8 cellular contexts compared by ENCODE assay signal in genomic region chr10:100186813-100187212, GRCh38. TPM values are rescaled to one million over a fixed set of nuclear protein-coding genes. Genes with fewer than 3 reads are reported as not detected.
A peak's percentile ranks its signal among the peaks of the same experiment; 100 is the strongest.
DNase-seq lines count a peak whose midpoint lies in the region; ATAC-seq and TF ChIP-seq lines count a peak whose summit lies in the region.

No MANE protein-coding gene starts in this region.

- H3K9me3 ChIP-seq in DOHH2 (ENCODE audit: control insufficient read depth, insufficient read depth, low read length), result no peaks in the 10 kb centered on the region

- peak overlapping the region; percentile 83 for H3K4me2 ChIP-seq in DOHH2 (ENCODE audit: low read length)

- H3K79me2 ChIP-seq in DOHH2 (ENCODE audit: control insufficient read depth, low read length), result peaks cover 97% of the 10 kb centered on the region

- H3K4me3 ChIP-seq in DOHH2 (ENCODE audit: low read length), result peak overlapping the region; percentile 80
- peak overlapping the region; percentile 91 for H3K4me3 ChIP-seq in iPS-11a (ENCODE audit: low read depth, low read length)

- H3K9me3 Mint-ChIP-seq in activated T-helper 2 cell treated with anti-CD3 and anti-CD28 coated beads, Interferon-gamma antibody, Interleukin-2, Interleukin-4, amounts not matched to agents 10 μg/mL and 5 μg/mL and 100 μg/mL, durations not matched to agents 14 hours and 24 hours and 36 hours, result no peaks in the 10 kb centered on the region

- peaks cover 42% of the 10 kb centered on the region for H3K4me1 ChIP-seq in DOHH2 (ENCODE audit: control insufficient read depth, low read length)

- ATAC-seq in HG03108 (IDR thresholded peaks at IDR 0.05; ENCODE audit: unreplicated experiment), result no peak

- H4K20me1 ChIP-seq in DOHH2 (ENCODE audit: control insufficient read depth, insufficient read depth, low read depth, low read length), result 0 out of 2 replicates have a peak, but pooled peaks cover 3% of the 10 kb centered on the region

- H3K4me1 Mint-ChIP-seq in activated T-helper 2 cell treated with anti-CD3 and anti-CD28 coated beads, Interferon-gamma antibody, Interleukin-2, Interleukin-4, amounts not matched to agents 10 μg/mL and 5 μg/mL and 100 μg/mL, durations not matched to agents 14 hours and 24 hours and 36 hours (ENCODE audit: low read depth), result peaks cover 61% of the 10 kb centered on the region

- peak overlapping the region; percentile 77 for H3K27ac ChIP-seq in DOHH2 (ENCODE audit: low read depth, low read length)

- H3K4me3 Mint-ChIP-seq in activated T-helper 2 cell treated with anti-CD3 and anti-CD28 coated beads, Interferon-gamma antibody, Interleukin-2, Interleukin-4, amounts not matched to agents 10 μg/mL and 5 μg/mL and 100 μg/mL, durations not matched to agents 14 hours and 24 hours and 36 hours (ENCODE audit: low read depth), result peak overlapping the region; percentile 99

- peak; percentile 54 for DNase-seq in MV-4-11 (lab: John Stamatoyannopoulos, UW)
- DNase-seq in activated T-helper 2 cell treated with anti-CD3 and anti-CD28 coated beads, Interferon-gamma antibody, Interleukin-2, Interleukin-4, amounts not matched to agents 10 μg/mL and 5 μg/mL and 100 μg/mL, durations not matched to agents 14 hours and 24 hours and 36 hours (ENCODE audit: low spot score), result no peak
- peak; percentile 37 for DNase-seq in stimulated activated CD4-positive, alpha-beta T cell treated with anti-CD3 and anti-CD28 coated beads, Interleukin-4, amount 100 ng/mL, for 24 hours
- DNase-seq in iPS-NIHi11 (ENCODE audit: low spot score), result no peak
- DNase-seq in mucosa of gallbladder (ENCODE audit: low spot score), result no peak

- intact Hi-C loops in activated T-helper 2 cell treated with anti-CD3 and anti-CD28 coated beads, Interferon-gamma antibody, Interleukin-2, Interleukin-4, amounts not matched to agents 10 μg/mL and 5 μg/mL and 100 μg/mL, durations not matched to agents 14 hours and 24 hours and 36 hours (cut with micrococcal nuclease), result loop anchor here (1.0 to 5.0 kb wide), 6 partner anchors 18 to 348 kb away; partner anchors contain the start of genes BLOC1S2 and HIF1AN

- 0 out of 2 replicates have a peak, but pooled peaks cover 3% of the 10 kb centered on the region for H3F3A ChIP-seq in DOHH2 (ENCODE audit: control insufficient read depth, insufficient read depth)

- H3K27ac Mint-ChIP-seq in activated T-helper 2 cell treated with anti-CD3 and anti-CD28 coated beads, Interferon-gamma antibody, Interleukin-2, Interleukin-4, amounts not matched to agents 10 μg/mL and 5 μg/mL and 100 μg/mL, durations not matched to agents 14 hours and 24 hours and 36 hours, result peak overlapping the region; percentile 94

- H3K27me3 Mint-ChIP-seq in activated T-helper 2 cell treated with anti-CD3 and anti-CD28 coated beads, Interferon-gamma antibody, Interleukin-2, Interleukin-4, amounts not matched to agents 10 μg/mL and 5 μg/mL and 100 μg/mL, durations not matched to agents 14 hours and 24 hours and 36 hours (ENCODE audit: low read depth), result no peaks in the 10 kb centered on the region

- no peak for TF ChIP-seq CTCF in DOHH2 (IDR thresholded peaks at IDR 0.05; ENCODE audit: low read depth, low read length, poor library complexity, severe bottlenecking)

- H3K36me3 ChIP-seq in DOHH2 (ENCODE audit: control insufficient read depth, low read length), result peaks cover 93% of the 10 kb centered on the region

- no peaks in the 10 kb centered on the region for H3K9me2 ChIP-seq in DOHH2 (replicated peaks; ENCODE audit: control insufficient read depth, low read length)

- H3K27me3 ChIP-seq in DOHH2 (ENCODE audit: control insufficient read depth, low read length), result no peaks in the 10 kb centered on the region

- H3K36me3 Mint-ChIP-seq in activated T-helper 2 cell treated with anti-CD3 and anti-CD28 coated beads, Interferon-gamma antibody, Interleukin-2, Interleukin-4, amounts not matched to agents 10 μg/mL and 5 μg/mL and 100 μg/mL, durations not matched to agents 14 hours and 24 hours and 36 hours (ENCODE audit: low read depth), result peaks cover 65% of the 10 kb centered on the region

RNA-seq across cellular contexts. Expression of gene ERLIN1, which starts 1.0 kb away (rescaled TPM):
- total RNA-seq in activated T-helper 2 cell treated with anti-CD3 and anti-CD28 coated beads, Interferon-gamma antibody, Interleukin-2, Interleukin-4, amounts not matched to agents 10 μg/mL and 5 μg/mL and 100 μg/mL, durations not matched to agents 14 hours and 24 hours and 36 hours, result 18.2 and 19.4 TPM in 2 replicates
- 15.0 TPM for total RNA-seq in mucosa of gallbladder

RNA-seq across cellular contexts. Expression of gene CHUK, which starts 42.6 kb away (rescaled TPM):
- 31.2 and 33.1 TPM in 2 replicates for total RNA-seq in activated T-helper 2 cell treated with anti-CD3 and anti-CD28 coated beads, Interferon-gamma antibody, Interleukin-2, Interleukin-4, amounts not matched to agents 10 μg/mL and 5 μg/mL and 100 μg/mL, durations not matched to agents 14 hours and 24 hours and 36 hours
- 14.6 TPM for total RNA-seq in mucosa of gallbladder

Comparison
In these comparisons a context has a peak if more than half of its experiments do, and no peak if none do; other contexts are left out.
1. DNase-seq: peak in MV-4-11 (single experiment) and stimulated activated CD4-positive, alpha-beta T cell treated with anti-CD3 and anti-CD28 coated beads, Interleukin-4, amount 100 ng/mL, for 24 hours (single experiment); none in activated T-helper 2 cell treated with anti-CD3 and anti-CD28 coated beads, Interferon-gamma antibody, Interleukin-2, Interleukin-4, amounts not matched to agents 10 μg/mL and 5 μg/mL and 100 μg/mL, durations not matched to agents 14 hours and 24 hours and 36 hours (single experiment), iPS-NIHi11 (single experiment) and mucosa of gallbladder (single experiment).